ENCODE assay signal across 29 cellular contexts in the genomic region with DNA sequence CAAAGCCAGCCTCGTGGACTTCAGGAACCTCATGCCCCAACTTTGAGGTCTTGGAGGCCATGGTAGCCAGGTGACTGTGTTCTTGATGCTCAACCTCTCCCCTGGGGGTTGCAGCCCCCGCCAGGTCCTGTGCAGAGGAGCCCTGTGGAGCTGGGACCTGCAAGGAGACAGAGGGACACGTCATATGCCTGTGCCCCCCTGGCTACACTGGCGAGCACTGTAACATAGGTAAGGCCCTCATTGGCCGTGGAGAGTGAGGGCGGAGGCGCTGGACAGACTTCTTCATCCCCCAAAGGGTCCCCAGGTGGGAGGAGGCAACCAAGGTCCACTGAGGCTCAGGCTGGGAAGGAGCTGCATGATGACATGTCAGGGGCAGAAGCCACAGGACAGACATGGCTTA. TPM values are rescaled to one million over a fixed set of nuclear protein-coding genes. Genes with fewer than 3 reads are reported as not detected.
"Had no signal": no experiment of that assay in that cellular context is flagged by ENCODE, and none has a peak within 500 bp of the region (broad histone marks: within the 10 kb centered on the region; RNA-seq: fewer than 3 reads in every experiment).

No MANE protein-coding gene starts in this region.

- H3K4me3 ChIP-seq: colonic mucosa, esophagus muscularis mucosa, gastroesophageal sphincter, heart right ventricle, left lung, lower lobe of right lung, mucosa of descending colon had no signal

- H3K36me3 Mint-ChIP-seq: mesothelial cell of epicardium had no signal

- H3K9me3 ChIP-seq: colonic mucosa, esophagus muscularis mucosa, gastroesophageal sphincter, heart right ventricle, left lung, lower lobe of right lung, mucosa of descending colon had no signal

- H3K27ac Mint-ChIP-seq: dendritic cell treated with granulocyte-macrophage colony-stimulating factor and Interleukin-4, amounts not matched to agents 40 ng/mL and 50 ng/mL, for 4 days; effector memory CD8-positive, alpha-beta T cell; endodermal cell; mesothelial cell of epicardium had no signal

- H3K4me1 Mint-ChIP-seq: endodermal cell, mesothelial cell of epicardium had no signal

- H3K27ac ChIP-seq: colonic mucosa, esophagus muscularis mucosa, foreskin keratinocyte, gastroesophageal sphincter, heart right ventricle, left lung, lower lobe of right lung had no signal

- H3K27me3 Mint-ChIP-seq: dendritic cell treated with granulocyte-macrophage colony-stimulating factor and Interleukin-4, amounts not matched to agents 40 ng/mL and 50 ng/mL, for 4 days had no signal

- H3K27me3 ChIP-seq: colonic mucosa, foreskin keratinocyte, left lung had no signal

- H3K36me3 ChIP-seq: colonic mucosa, esophagus muscularis mucosa, gastroesophageal sphincter, heart right ventricle, left lung, lower lobe of right lung had no signal

- ATAC-seq: effector memory CD8-positive, alpha-beta T cell; foreskin keratinocyte; gastroesophageal sphincter; heart right ventricle; left cardiac atrium; left lung; left ventricle myocardium superior; lower lobe of right lung; mucosa of descending colon had no signal

- FAIRE-seq: endometrium, endothelial cell of umbilical vein, frontal cortex, islet of Langerhans, keratinocyte had no signal

- H3K4me3 Mint-ChIP-seq: dendritic cell treated with granulocyte-macrophage colony-stimulating factor and Interleukin-4, amounts not matched to agents 40 ng/mL and 50 ng/mL, for 4 days; effector memory CD8-positive, alpha-beta T cell; endodermal cell; mesothelial cell of epicardium had no signal

- H3K9me3 Mint-ChIP-seq: effector memory CD8-positive, alpha-beta T cell had no signal

- H3K4me1 ChIP-seq: colonic mucosa, esophagus muscularis mucosa, foreskin keratinocyte, gastroesophageal sphincter, heart right ventricle, left lung, lower lobe of right lung had no signal

- DNase-seq: colonic mucosa; cortex of kidney; effector CD8-positive, alpha-beta T cell; effector memory CD8-positive, alpha-beta T cell; endodermal cell; foreskin keratinocyte; glutamatergic neuron; head of caudate nucleus; heart right ventricle; hippocampal formation; left cardiac atrium; left lung; left ventricle myocardium superior; lower lobe of right lung; mesenchymal stem cell; mucosa of descending colon had no signal

RNA-seq across cellular contexts. Expression of gene ACAN, which starts 57.0 kb away (rescaled TPM):
- total RNA-seq: dermis microvascular lymphatic vessel endothelial cell, endothelial cell of umbilical vein, epithelial cell of proximal tubule, fibroblast of villous mesenchyme, foreskin keratinocyte, lung microvascular endothelial cell had no signal
- polyA plus RNA-seq: endothelial cell of umbilical vein, keratinocyte had no signal
